Comparison of ENCODE assay signal across 1 cellular context in the genomic region with DNA sequence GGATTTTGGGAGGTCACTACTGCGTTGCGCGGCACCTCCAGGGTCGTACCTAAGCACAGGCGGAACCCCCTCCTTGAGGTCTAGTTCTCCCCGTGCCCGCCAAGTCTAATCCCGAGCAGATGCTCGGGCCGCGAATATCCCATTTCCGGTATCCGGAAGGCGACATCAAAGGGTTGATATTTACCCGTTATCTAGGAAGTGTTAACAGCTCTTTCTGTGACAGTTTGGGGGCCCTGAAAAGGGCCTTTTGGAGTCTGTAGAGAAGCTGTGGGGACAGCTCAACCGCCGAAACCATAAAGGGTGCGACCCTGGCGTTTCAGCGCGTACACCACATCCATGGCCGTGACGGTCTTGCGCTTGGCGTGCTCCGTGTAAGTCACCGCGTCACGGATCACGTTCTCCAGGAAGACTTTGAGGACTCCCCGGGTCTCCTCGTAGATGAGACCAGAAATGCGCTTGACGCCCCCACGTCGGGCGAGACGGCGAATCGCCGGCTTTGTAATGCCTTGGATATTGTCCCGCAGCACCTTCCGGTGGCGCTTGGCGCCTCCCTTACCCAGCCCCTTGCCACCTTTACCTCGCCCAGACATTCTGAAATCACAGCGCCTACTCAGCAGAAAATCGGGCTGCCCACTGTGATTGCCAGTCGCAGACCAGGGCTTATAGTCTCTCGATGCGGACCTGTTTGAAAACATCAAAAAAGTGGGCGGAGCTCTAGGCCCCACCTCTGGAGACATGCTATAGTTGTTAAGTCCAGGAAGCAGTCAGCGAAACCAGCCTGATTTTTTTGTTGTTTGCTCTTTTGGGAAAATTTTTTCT.
TF ChIP-seq lines count a peak whose summit lies in the region.

No MANE protein-coding gene starts in this region.

TF ChIP-seq in HCT116, 20 proteins besides CTCF, POLR2A, EP300 and RAD21 (continued from another document):
- TF ChIP-seq, protein P1, sequence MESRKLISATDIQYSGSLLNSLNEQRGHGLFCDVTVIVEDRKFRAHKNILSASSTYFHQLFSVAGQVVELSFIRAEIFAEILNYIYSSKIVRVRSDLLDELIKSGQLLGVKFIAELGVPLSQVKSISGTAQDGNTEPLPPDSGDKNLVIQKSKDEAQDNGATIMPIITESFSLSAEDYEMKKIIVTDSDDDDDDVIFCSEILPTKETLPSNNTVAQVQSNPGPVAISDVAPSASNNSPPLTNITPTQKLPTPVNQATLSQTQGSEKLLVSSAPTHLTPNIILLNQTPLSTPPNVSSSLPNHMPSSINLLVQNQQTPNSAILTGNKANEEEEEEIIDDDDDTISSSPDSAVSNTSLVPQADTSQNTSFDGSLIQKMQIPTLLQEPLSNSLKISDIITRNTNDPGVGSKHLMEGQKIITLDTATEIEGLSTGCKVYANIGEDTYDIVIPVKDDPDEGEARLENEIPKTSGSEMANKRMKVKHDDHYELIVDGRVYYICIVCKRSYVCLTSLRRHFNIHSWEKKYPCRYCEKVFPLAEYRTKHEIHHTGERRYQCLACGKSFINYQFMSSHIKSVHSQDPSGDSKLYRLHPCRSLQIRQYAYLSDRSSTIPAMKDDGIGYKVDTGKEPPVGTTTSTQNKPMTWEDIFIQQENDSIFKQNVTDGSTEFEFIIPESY (IDR thresholded peaks at IDR 0.05; ENCODE audit: extremely low read depth, insufficient replicate concordance, low read length) = peak; percentile 65
